ENCODE assay signal across 13 cellular contexts in the genomic region with DNA sequence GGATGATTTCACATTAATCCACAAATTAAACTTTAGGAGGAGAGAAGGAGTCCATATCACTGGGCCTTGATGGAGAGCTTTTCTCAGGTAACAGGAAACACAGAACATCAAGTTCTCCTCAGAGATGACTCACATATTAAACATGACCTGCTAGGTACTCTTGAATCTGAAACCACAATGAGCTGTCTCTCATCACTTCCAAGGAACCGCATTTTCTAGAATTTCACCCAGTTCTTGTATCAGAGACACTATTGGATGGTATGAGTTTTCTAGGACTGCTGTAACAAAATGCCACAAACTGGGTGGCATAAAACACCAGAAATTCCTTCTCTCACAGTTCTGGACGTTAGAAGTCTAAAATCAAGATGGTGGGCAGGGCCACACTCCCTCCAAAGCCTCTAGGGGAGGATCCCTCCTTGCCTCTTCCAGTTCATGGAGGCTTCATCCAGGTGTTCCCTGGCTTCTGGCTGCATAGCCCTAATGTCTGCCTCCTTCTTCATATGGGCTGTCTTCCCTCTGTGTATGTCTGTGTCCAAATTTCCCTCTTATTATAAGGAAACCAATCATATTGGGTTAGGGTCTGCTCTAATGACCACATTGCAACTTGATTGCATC. TPM values are rescaled to one million over a fixed set of nuclear protein-coding genes. Genes with fewer than 3 reads are reported as not detected.
DNase-seq lines count a peak whose midpoint lies in the region; ATAC-seq, FAIRE-seq and TF ChIP-seq lines count a peak whose summit lies in the region.
"Had no signal": no experiment of that assay in that cellular context is flagged by ENCODE, and none has a peak within 500 bp of the region (broad histone marks: within the 10 kb centered on the region; RNA-seq: fewer than 3 reads in every experiment).

No MANE protein-coding gene starts in this region.

- no peak for ATAC-seq in GM21723 (IDR thresholded peaks at IDR 0.05; ENCODE audit: unreplicated experiment)
- no peak for ATAC-seq in HG03159 (IDR thresholded peaks at IDR 0.05; ENCODE audit: unreplicated experiment)

- TF ChIP-seq CTCF in mammary epithelial cell (conservative IDR thresholded peaks at IDR 0.05 in 1 of 2, IDR thresholded peaks at IDR 0.05 in 1 of 2; ENCODE audit: extremely low read depth in 1 of 2, insufficient read depth in 1 of 2, low read depth in 1 of 2, low read length in 2 of 2) (no peak), uterus (IDR thresholded peaks at IDR 0.05) (no peak)

- H3K9ac ChIP-seq in mammary epithelial cell (ENCODE audit: insufficient read depth, low read length): no peak overlapping the region

- no TSS peak for BruUV-seq in mammary epithelial cell (replicated peaks; lab: Mats Ljungman, UMichigan)

- DNase-seq in H4 (ENCODE audit: low spot score) (peak; percentile 71), RCC 7860 (ENCODE audit: low spot score) (peak; percentile 95), mammary epithelial cell (peak; percentile 92), renal cortical epithelial cell (ENCODE audit: low read depth) (peak; percentile 96), uterus (no peak), NCI-H1436 treated with DMSO at 0.1 percent for 48 hours (lab: John Stamatoyannopoulos, UW) (no peak)
- DNase-seq: cortex of kidney, glutamatergic neuron, NCI-H748 treated with DMSO at 0.1 percent for 48 hours had no signal

- no peak overlapping the region for H3K4me3 ChIP-seq in mammary epithelial cell (replicated peaks in 1 of 3; ENCODE audit: insufficient read depth in 1 of 3, low read depth in 2 of 3, low read length in 3 of 3)
- no peak overlapping the region for H3K4me3 ChIP-seq in uterus

- peak overlapping the region; percentile 49 for H2AFZ ChIP-seq in mammary epithelial cell (ENCODE audit: low read depth, low read length)

- FAIRE-seq in RCC 7860 (lab: Jason Lieb, UNC): peak; percentile 97
- FAIRE-seq: GM19239 had no signal

- CTCF ChIA-PET in mammary epithelial cell (lab: Charles Lee; ENCODE audit: low non-redundant PET): no interaction called here

- H3K27ac ChIP-seq in mammary epithelial cell (ENCODE audit: insufficient read depth, low read depth, low read length) (peak overlapping the region; percentile 90), uterus (no peak overlapping the region)

- intact Hi-C loops in mammary epithelial cell (cut with micrococcal nuclease) (loop anchor here (5.0 kb wide), 1 partner anchor 101 kb away; no protein-coding TSS in a partner anchor), uterus (cut with DNase I; ENCODE audit: low total_unique reads) (no loop called here)

- no peaks in the 10 kb centered on the region for H3K36me3 ChIP-seq in mammary epithelial cell (ENCODE audit: insufficient read depth, low read length)
- no peaks in the 10 kb centered on the region for H3K36me3 ChIP-seq in uterus

- no peaks in the 10 kb centered on the region for H3K9me3 ChIP-seq in mammary epithelial cell (replicated peaks; ENCODE audit: insufficient read depth, low read length)
- no peaks in the 10 kb centered on the region for H3K9me3 ChIP-seq in uterus

- TF ChIP-seq POLR2A in uterus (IDR thresholded peaks at IDR 0.05): no peak

- H3K4me1 ChIP-seq in mammary epithelial cell (ENCODE audit: insufficient read depth, low read length) (peaks cover 38% of the 10 kb centered on the region), uterus (no peaks in the 10 kb centered on the region)

- in situ Hi-C loops in mammary epithelial cell (cut with MboI; ENCODE audit: low sequenced_read_pairs in 2 of 2): no loop called here

- no peaks in the 10 kb centered on the region for H3K79me2 ChIP-seq in mammary epithelial cell (ENCODE audit: insufficient read depth, low read length)

- 0% methylated on average over 2 of the region's 2 CpGs for WGBS in mammary epithelial cell (ENCODE audit: low coverage, missing lambda C conversion rate)

- H4K20me1 ChIP-seq in mammary epithelial cell (ENCODE audit: insufficient read depth, low read length): no peaks in the 10 kb centered on the region

- dilution Hi-C loops in mammary epithelial cell (cut with HindIII; ENCODE audit: low sequenced_read_pairs): no loop called here

- H3K27me3 ChIP-seq in mammary epithelial cell (ENCODE audit: insufficient read depth, low read length) (no peaks in the 10 kb centered on the region), uterus (no peaks in the 10 kb centered on the region)

- H3K4me2 ChIP-seq in mammary epithelial cell (ENCODE audit: insufficient read depth, low read depth, low read length): peak overlapping the region; percentile 50

RNA-seq across cellular contexts. Expression of gene RASL11B, which starts 38.5 kb away (rescaled TPM):
- 0.60 and 0.80 TPM in 2 replicates for total RNA-seq in H4 (2014; rRNA removed; shearing (Covaris generic))
- total RNA-seq in mammary epithelial cell: 1 to 10 TPM; 2.4 to 3.5 TPM
- 3.3 TPM for polyA plus RNA-seq in mammary epithelial cell
- polyA minus RNA-seq in mammary epithelial cell: not detected
- total RNA-seq in renal cortical epithelial cell: 4.7 and 21.2 TPM in 2 replicates
- total RNA-seq in uterus: 10 to 100 TPM in 1 of 4 donors, 1 to 10 TPM in 2, under 1 TPM in 1; 0.29 to 36.4 (median 4.4) TPM
- total RNA-seq: pulmonary artery endothelial cell had no signal

Comparison
In these comparisons a context has a peak if more than half of its experiments do, and no peak if none do; other contexts are left out.
1. DNase-seq: peak in H4 (single experiment), RCC 7860 (single experiment), mammary epithelial cell (single experiment) and renal cortical epithelial cell (single experiment); none in uterus (0 of 2) and NCI-H1436 treated with DMSO at 0.1 percent for 48 hours (single experiment).